20 cellular contexts compared by ENCODE assay signal in genomic region chr10:108578258-108578657, GRCh38.
"Had no signal": no experiment of that assay in that cellular context is flagged by ENCODE, and none has a peak within 500 bp of the region (broad histone marks: within the 10 kb centered on the region; RNA-seq: fewer than 3 reads in every experiment).

No MANE protein-coding gene starts in this region.

- H3K9me3 ChIP-seq: ascending aorta, body of pancreas, MG63, SJSA1 had no signal

- H3K27ac ChIP-seq: ascending aorta, body of pancreas, SJSA1 had no signal

- H3K27me3 ChIP-seq: ascending aorta, body of pancreas, MG63, SJSA1 had no signal

- H3K36me3 ChIP-seq: ascending aorta, MG63, SJSA1 had no signal

- DNase-seq: activated CD4-positive, alpha-beta T cell treated with anti-CD3 and anti-CD28 coated beads for 48 hours; activated CD4-positive, alpha-beta T cell treated with anti-CD3 and anti-CD28 coated beads, Interleukin-2, amount 50 U/mL, for 4 hours; activated CD4-positive, CD25-positive, alpha-beta regulatory T cell treated with anti-CD3 and anti-CD28 coated beads, Interleukin-2, amount 50 U/mL, for 72 hours; activated CD8-positive, alpha-beta memory T cell treated with anti-CD3 and anti-CD28 coated beads, Interleukin-2, amount 50 U/mL, for 48 hours; activated CD8-positive, alpha-beta T cell treated with anti-CD3 and anti-CD28 coated beads, Interleukin-2, amount 10 ng/mL, durations not matched to agents 7 days and 5 days; activated naive CD4-positive, alpha-beta T cell treated with Interleukin-2 at 50 U/mL for 16 hours; activated naive CD8-positive, alpha-beta T cell treated with anti-CD3 and anti-CD28 coated beads, Interleukin-2, amount 50 U/mL, for 24 hours; activated T-cell treated with anti-CD3 and anti-CD28 coated beads, Interleukin-2, amount 50 U/mL, for 1 hour; amniotic stem cell; body of pancreas; central memory CD4-positive, alpha-beta T cell; MG63; NCI-H1105 treated with DMSO at 0.1 percent for 48 hours; NCI-H1436 treated with DMSO at 0.1 percent for 48 hours; NCI-H187; NCI-H2081; NCI-H510A treated with DMSO at 0.1 percent for 48 hours; SW 1271 had no signal

- H3K4me3 ChIP-seq: ascending aorta, body of pancreas, MG63, SJSA1 had no signal

- H3K4me1 ChIP-seq: ascending aorta, body of pancreas, SJSA1 had no signal
